1 cellular context compared by ENCODE assay signal in genomic region chr3:184526158-184526483, GRCh38.
A peak's percentile ranks its signal among the peaks of the same experiment; 100 is the strongest.
TF ChIP-seq lines count a peak whose summit lies in the region.

No MANE protein-coding gene starts in this region.

TF ChIP-seq in WTC11, 78 proteins besides CTCF, POLR2A, EP300 and RAD21 (continued from another document):
- TF ChIP-seq ZNF532 (CRISPR knock-in tag; IDR thresholded peaks at IDR 0.05; ENCODE audit: borderline replicate concordance) (no peak), MLX (CRISPR knock-in tag; IDR thresholded peaks at IDR 0.05) (no peak), NFE2L1 (CRISPR knock-in tag; IDR thresholded peaks at IDR 0.05) (0 out of 2 replicates have a peak, but pooled peaks have one; percentile 3), FOXP4 (CRISPR knock-in tag; IDR thresholded peaks at IDR 0.05) (no peak), ETV6 (CRISPR knock-in tag; IDR thresholded peaks at IDR 0.05) (peak; percentile 39; the same call in 1 of the 2 replicates), TEAD1 (CRISPR knock-in tag; IDR thresholded peaks at IDR 0.05) (no peak), ZBTB21 (CRISPR knock-in tag; IDR thresholded peaks at IDR 0.05; ENCODE audit: borderline replicate concordance) (no peak), ATF1 (CRISPR knock-in tag; IDR thresholded peaks at IDR 0.05) (no peak), TCF7 (CRISPR knock-in tag; IDR thresholded peaks at IDR 0.05; ENCODE audit: low read depth) (no peak), ZNF423 (CRISPR knock-in tag; IDR thresholded peaks at IDR 0.05) (no peak), RORB (CRISPR knock-in tag; IDR thresholded peaks at IDR 0.05) (no peak), GRHL2 (CRISPR knock-in tag; IDR thresholded peaks at IDR 0.05; ENCODE audit: insufficient replicate concordance, severe bottlenecking) (no peak), CREM (CRISPR knock-in tag; IDR thresholded peaks at IDR 0.05) (0 out of 2 replicates have a peak, but pooled peaks have one; percentile 31)
- TF ChIP-seq, protein P1, sequence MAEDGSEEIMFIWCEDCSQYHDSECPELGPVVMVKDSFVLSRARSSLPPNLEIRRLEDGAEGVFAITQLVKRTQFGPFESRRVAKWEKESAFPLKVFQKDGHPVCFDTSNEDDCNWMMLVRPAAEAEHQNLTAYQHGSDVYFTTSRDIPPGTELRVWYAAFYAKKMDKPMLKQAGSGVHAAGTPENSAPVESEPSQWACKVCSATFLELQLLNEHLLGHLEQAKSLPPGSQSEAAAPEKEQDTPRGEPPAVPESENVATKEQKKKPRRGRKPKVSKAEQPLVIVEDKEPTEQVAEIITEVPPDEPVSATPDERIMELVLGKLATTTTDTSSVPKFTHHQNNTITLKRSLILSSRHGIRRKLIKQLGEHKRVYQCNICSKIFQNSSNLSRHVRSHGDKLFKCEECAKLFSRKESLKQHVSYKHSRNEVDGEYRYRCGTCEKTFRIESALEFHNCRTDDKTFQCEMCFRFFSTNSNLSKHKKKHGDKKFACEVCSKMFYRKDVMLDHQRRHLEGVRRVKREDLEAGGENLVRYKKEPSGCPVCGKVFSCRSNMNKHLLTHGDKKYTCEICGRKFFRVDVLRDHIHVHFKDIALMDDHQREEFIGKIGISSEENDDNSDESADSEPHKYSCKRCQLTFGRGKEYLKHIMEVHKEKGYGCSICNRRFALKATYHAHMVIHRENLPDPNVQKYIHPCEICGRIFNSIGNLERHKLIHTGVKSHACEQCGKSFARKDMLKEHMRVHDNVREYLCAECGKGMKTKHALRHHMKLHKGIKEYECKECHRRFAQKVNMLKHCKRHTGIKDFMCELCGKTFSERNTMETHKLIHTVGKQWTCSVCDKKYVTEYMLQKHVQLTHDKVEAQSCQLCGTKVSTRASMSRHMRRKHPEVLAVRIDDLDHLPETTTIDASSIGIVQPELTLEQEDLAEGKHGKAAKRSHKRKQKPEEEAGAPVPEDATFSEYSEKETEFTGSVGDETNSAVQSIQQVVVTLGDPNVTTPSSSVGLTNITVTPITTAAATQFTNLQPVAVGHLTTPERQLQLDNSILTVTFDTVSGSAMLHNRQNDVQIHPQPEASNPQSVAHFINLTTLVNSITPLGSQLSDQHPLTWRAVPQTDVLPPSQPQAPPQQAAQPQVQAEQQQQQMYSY (CRISPR knock-in tag; IDR thresholded peaks at IDR 0.05): no peak
- TF ChIP-seq, protein P2, sequence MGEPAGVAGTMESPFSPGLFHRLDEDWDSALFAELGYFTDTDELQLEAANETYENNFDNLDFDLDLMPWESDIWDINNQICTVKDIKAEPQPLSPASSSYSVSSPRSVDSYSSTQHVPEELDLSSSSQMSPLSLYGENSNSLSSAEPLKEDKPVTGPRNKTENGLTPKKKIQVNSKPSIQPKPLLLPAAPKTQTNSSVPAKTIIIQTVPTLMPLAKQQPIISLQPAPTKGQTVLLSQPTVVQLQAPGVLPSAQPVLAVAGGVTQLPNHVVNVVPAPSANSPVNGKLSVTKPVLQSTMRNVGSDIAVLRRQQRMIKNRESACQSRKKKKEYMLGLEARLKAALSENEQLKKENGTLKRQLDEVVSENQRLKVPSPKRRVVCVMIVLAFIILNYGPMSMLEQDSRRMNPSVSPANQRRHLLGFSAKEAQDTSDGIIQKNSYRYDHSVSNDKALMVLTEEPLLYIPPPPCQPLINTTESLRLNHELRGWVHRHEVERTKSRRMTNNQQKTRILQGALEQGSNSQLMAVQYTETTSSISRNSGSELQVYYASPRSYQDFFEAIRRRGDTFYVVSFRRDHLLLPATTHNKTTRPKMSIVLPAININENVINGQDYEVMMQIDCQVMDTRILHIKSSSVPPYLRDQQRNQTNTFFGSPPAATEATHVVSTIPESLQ (CRISPR knock-in tag; IDR thresholded peaks at IDR 0.05): no peak
- TF ChIP-seq, protein P3, sequence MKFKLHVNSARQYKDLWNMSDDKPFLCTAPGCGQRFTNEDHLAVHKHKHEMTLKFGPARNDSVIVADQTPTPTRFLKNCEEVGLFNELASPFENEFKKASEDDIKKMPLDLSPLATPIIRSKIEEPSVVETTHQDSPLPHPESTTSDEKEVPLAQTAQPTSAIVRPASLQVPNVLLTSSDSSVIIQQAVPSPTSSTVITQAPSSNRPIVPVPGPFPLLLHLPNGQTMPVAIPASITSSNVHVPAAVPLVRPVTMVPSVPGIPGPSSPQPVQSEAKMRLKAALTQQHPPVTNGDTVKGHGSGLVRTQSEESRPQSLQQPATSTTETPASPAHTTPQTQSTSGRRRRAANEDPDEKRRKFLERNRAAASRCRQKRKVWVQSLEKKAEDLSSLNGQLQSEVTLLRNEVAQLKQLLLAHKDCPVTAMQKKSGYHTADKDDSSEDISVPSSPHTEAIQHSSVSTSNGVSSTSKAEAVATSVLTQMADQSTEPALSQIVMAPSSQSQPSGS (CRISPR knock-in tag; IDR thresholded peaks at IDR 0.05; ENCODE audit: borderline replicate concordance, low read depth): no peak
- TF ChIP-seq, protein P4, sequence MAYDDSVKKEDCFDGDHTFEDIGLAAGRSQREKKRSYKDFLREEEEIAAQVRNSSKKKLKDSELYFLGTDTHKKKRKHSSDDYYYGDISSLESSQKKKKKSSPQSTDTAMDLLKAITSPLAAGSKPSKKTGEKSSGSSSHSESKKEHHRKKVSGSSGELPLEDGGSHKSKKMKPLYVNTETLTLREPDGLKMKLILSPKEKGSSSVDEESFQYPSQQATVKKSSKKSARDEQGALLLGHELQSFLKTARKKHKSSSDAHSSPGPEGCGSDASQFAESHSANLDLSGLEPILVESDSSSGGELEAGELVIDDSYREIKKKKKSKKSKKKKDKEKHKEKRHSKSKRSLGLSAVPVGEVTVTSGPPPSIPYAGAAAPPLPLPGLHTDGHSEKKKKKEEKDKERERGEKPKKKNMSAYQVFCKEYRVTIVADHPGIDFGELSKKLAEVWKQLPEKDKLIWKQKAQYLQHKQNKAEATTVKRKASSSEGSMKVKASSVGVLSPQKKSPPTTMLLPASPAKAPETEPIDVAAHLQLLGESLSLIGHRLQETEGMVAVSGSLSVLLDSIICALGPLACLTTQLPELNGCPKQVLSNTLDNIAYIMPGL (CRISPR knock-in tag; IDR thresholded peaks at IDR 0.05): 0 out of 2 replicates have a peak, but pooled peaks have one; percentile 21
